1 cellular context compared by ENCODE assay signal in the genomic region with DNA sequence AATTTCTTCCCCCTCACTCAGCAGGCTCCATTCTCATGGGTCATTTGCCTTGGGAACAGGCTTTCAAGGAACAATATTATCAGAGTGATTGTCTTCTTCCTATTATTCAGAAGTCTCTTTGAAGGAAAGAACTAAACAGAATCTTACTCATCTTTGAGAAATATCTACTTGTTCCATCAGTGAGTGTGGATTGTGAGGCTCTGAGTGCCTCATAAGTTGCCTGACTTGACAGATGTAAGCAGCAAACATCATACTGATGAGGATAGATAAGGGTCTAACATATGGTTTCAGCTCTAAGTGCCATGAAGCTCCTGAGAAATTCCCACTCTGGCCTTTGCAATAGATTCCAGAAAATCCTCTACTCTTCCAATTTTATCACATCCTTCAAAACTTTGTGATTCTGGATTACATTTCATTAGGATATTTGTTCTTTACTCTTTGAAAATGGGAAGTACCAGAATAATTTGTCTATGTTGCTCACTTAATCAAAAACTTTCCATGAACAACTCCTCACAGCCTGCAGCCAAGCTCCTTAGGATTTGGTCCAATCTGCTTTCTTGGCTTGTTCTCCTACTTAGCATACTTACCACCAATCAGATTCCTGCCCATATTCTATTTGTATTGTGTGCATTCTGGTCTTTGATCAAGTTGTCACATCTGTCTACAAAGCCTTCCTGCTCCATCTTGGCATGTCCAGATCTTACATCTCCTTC.
TF ChIP-seq lines count a peak whose summit lies in the region.

No MANE protein-coding gene starts in this region.

TF ChIP-seq in A549, 52 proteins besides CTCF, POLR2A, EP300 and RAD21:
- TF ChIP-seq, protein P1, sequence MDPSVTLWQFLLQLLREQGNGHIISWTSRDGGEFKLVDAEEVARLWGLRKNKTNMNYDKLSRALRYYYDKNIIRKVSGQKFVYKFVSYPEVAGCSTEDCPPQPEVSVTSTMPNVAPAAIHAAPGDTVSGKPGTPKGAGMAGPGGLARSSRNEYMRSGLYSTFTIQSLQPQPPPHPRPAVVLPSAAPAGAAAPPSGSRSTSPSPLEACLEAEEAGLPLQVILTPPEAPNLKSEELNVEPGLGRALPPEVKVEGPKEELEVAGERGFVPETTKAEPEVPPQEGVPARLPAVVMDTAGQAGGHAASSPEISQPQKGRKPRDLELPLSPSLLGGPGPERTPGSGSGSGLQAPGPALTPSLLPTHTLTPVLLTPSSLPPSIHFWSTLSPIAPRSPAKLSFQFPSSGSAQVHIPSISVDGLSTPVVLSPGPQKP (IDR thresholded peaks at IDR 0.05; ENCODE audit: low read depth, low read length) = no peak
- TF ChIP-seq ZFP36 (IDR thresholded peaks at IDR 0.05; ENCODE audit: borderline replicate concordance, partially characterized antibody) = no peak
- TF ChIP-seq CHD2 (IDR thresholded peaks at IDR 0.05; ENCODE audit: low read length, partially characterized antibody) = no peak
